ENCODE assay signal across 1 cellular context in genomic region chr18:62516242-62516641, GRCh38.
TF ChIP-seq lines count a peak whose summit lies in the region.

No MANE protein-coding gene starts in this region.

TF ChIP-seq in HepG2, 621 proteins besides CTCF, POLR2A, EP300 and RAD21 (continued from another document):
- TF ChIP-seq ISX (CRISPR knock-in tag; conservative IDR thresholded peaks at IDR 0.05) (no peak), SNAI1 (CRISPR knock-in tag; IDR thresholded peaks at IDR 0.05; ENCODE audit: borderline replicate concordance) (no peak), RORA (CRISPR knock-in tag; IDR thresholded peaks at IDR 0.05) (no peak), E2F1 (CRISPR knock-in tag; IDR thresholded peaks at IDR 0.05) (no peak), ZSCAN31 (CRISPR knock-in tag; IDR thresholded peaks at IDR 0.05; ENCODE audit: low read depth) (no peak)
